Comparison of ENCODE assay signal across 13 cellular contexts in genomic region chr5:66169534-66169933, GRCh38. TPM values are rescaled to one million over a fixed set of nuclear protein-coding genes. Genes with fewer than 3 reads are reported as not detected.
A peak's percentile ranks its signal among the peaks of the same experiment; 100 is the strongest.
DNase-seq lines count a peak whose midpoint lies in the region; ATAC-seq lines count a peak whose summit lies in the region.
"Had no signal": no experiment of that assay in that cellular context is flagged by ENCODE, and none has a peak within 500 bp of the region (broad histone marks: within the 10 kb centered on the region; RNA-seq: fewer than 3 reads in every experiment).

No MANE protein-coding gene starts in this region.

- no peaks in the 10 kb centered on the region for H3K27me3 Mint-ChIP-seq in activated naive CD8-positive, alpha-beta T cell treated with anti-CD3 and anti-CD28 coated beads, Interleukin-2, amount 10 ng/mL, durations not matched to agents 7 days and 5 days
- H3K27me3 Mint-ChIP-seq in activated naive CD8-positive, alpha-beta T cell treated with anti-CD3 and anti-CD28 coated beads for 36 hours = no peaks in the 10 kb centered on the region
- no peaks in the 10 kb centered on the region for H3K27me3 Mint-ChIP-seq in activated naive CD8-positive, alpha-beta T cell treated with anti-CD3 and anti-CD28 coated beads, Interleukin-2, amount 50 U/mL, for 24 hours

- DNase-seq in activated naive CD8-positive, alpha-beta T cell treated with anti-CD3 and anti-CD28 coated beads, Interleukin-2, amount 10 ng/mL, durations not matched to agents 7 days and 5 days = no peak
- DNase-seq in activated naive CD8-positive, alpha-beta T cell treated with anti-CD3 and anti-CD28 coated beads for 36 hours = no peak
- DNase-seq in activated naive CD8-positive, alpha-beta T cell treated with anti-CD3 and anti-CD28 coated beads, Interleukin-2, amount 50 U/mL, for 24 hours = no peak
- DNase-seq in activated gamma-delta T cell (lab: John Stamatoyannopoulos, UW) (no peak), dedifferentiated amniotic fluid mesenchymal stem cell (ENCODE audit: extremely low spot score) (no peak), A172 (ENCODE audit: low spot score) (no peak), Right ventricle myocardium inferior (ENCODE audit: missing footprints) (no peak)
- DNase-seq: anterior cingulate cortex, heart right ventricle, mammary epithelial cell, NCI-H446 treated with DMSO at 0.1 percent for 48 hours, SHP77 had no signal

- H3K4me1 Mint-ChIP-seq in activated naive CD8-positive, alpha-beta T cell treated with anti-CD3 and anti-CD28 coated beads, Interleukin-2, amount 10 ng/mL, durations not matched to agents 7 days and 5 days = peaks cover 28% of the 10 kb centered on the region
- peaks cover 24% of the 10 kb centered on the region for H3K4me1 Mint-ChIP-seq in activated naive CD8-positive, alpha-beta T cell treated with anti-CD3 and anti-CD28 coated beads for 36 hours
- peaks cover 36% of the 10 kb centered on the region for H3K4me1 Mint-ChIP-seq in activated naive CD8-positive, alpha-beta T cell treated with anti-CD3 and anti-CD28 coated beads, Interleukin-2, amount 50 U/mL, for 24 hours

- H3K36me3 Mint-ChIP-seq in activated naive CD8-positive, alpha-beta T cell treated with anti-CD3 and anti-CD28 coated beads, Interleukin-2, amount 10 ng/mL, durations not matched to agents 7 days and 5 days = peaks cover 22% of the 10 kb centered on the region
- peaks cover 27% of the 10 kb centered on the region for H3K36me3 Mint-ChIP-seq in activated naive CD8-positive, alpha-beta T cell treated with anti-CD3 and anti-CD28 coated beads for 36 hours
- H3K36me3 Mint-ChIP-seq in activated naive CD8-positive, alpha-beta T cell treated with anti-CD3 and anti-CD28 coated beads, Interleukin-2, amount 50 U/mL, for 24 hours (ENCODE audit: low read depth) = peaks cover 38% of the 10 kb centered on the region

- H3K27ac Mint-ChIP-seq in activated naive CD8-positive, alpha-beta T cell treated with anti-CD3 and anti-CD28 coated beads, Interleukin-2, amount 10 ng/mL, durations not matched to agents 7 days and 5 days = no peak overlapping the region
- H3K27ac Mint-ChIP-seq in activated naive CD8-positive, alpha-beta T cell treated with anti-CD3 and anti-CD28 coated beads for 36 hours = no peak overlapping the region
- H3K27ac Mint-ChIP-seq in activated naive CD8-positive, alpha-beta T cell treated with anti-CD3 and anti-CD28 coated beads, Interleukin-2, amount 50 U/mL, for 24 hours = no peak overlapping the region

- no peaks in the 10 kb centered on the region for H3K9me3 Mint-ChIP-seq in activated naive CD8-positive, alpha-beta T cell treated with anti-CD3 and anti-CD28 coated beads, Interleukin-2, amount 10 ng/mL, durations not matched to agents 7 days and 5 days
- no peaks in the 10 kb centered on the region for H3K9me3 Mint-ChIP-seq in activated naive CD8-positive, alpha-beta T cell treated with anti-CD3 and anti-CD28 coated beads for 36 hours
- no peaks in the 10 kb centered on the region for H3K9me3 Mint-ChIP-seq in activated naive CD8-positive, alpha-beta T cell treated with anti-CD3 and anti-CD28 coated beads, Interleukin-2, amount 50 U/mL, for 24 hours

- POLR2A ChIA-PET in activated naive CD8-positive, alpha-beta T cell treated with anti-CD3 and anti-CD28 coated beads, Interleukin-2, amount 10 ng/mL, durations not matched to agents 7 days and 5 days (lab: Charles Lee) = no interaction called here

- no peak overlapping the region for H3K4me3 Mint-ChIP-seq in activated naive CD8-positive, alpha-beta T cell treated with anti-CD3 and anti-CD28 coated beads, Interleukin-2, amount 10 ng/mL, durations not matched to agents 7 days and 5 days
- H3K4me3 Mint-ChIP-seq in activated naive CD8-positive, alpha-beta T cell treated with anti-CD3 and anti-CD28 coated beads for 36 hours = no peak overlapping the region
- no peak overlapping the region for H3K4me3 Mint-ChIP-seq in activated naive CD8-positive, alpha-beta T cell treated with anti-CD3 and anti-CD28 coated beads, Interleukin-2, amount 50 U/mL, for 24 hours

- peak; percentile 55 for ATAC-seq in activated naive CD8-positive, alpha-beta T cell treated with anti-CD3 and anti-CD28 coated beads, Interleukin-2, amount 10 ng/mL, durations not matched to agents 7 days and 5 days (ENCODE audit: low read depth)
- ATAC-seq in HG03354 (IDR thresholded peaks at IDR 0.05; ENCODE audit: poor library complexity, severe bottlenecking, unreplicated experiment) (peak; percentile 65), Right ventricle myocardium inferior (no peak)
- ATAC-seq in activated naive CD8-positive, alpha-beta T cell treated with anti-CD3 and anti-CD28 coated beads, Interleukin-2, amount 50 U/mL, for 24 hours = peak; percentile 91
- ATAC-seq: heart right ventricle had no signal

- intact Hi-C loops in Right ventricle myocardium inferior (cut with DNase I) = no loop called here

RNA-seq across cellular contexts. Expression of gene SREK1, which starts 25.4 kb away (rescaled TPM):
- total RNA-seq in activated naive CD8-positive, alpha-beta T cell treated with anti-CD3 and anti-CD28 coated beads, Interleukin-2, amount 10 ng/mL, durations not matched to agents 7 days and 5 days = 10 to 100 TPM; 66.6 to 68.9 TPM
- 10 to 100 TPM; 60.5 to 63.3 TPM for total RNA-seq in activated naive CD8-positive, alpha-beta T cell treated with anti-CD3 and anti-CD28 coated beads for 36 hours
- total RNA-seq in A172 (2014; rRNA removed; shearing (Covaris generic)) = 33.8 and 48.6 TPM in 2 replicates
- total RNA-seq in Right ventricle myocardium inferior = 27.5 TPM
